1 cellular context compared by ENCODE assay signal in the genomic region with DNA sequence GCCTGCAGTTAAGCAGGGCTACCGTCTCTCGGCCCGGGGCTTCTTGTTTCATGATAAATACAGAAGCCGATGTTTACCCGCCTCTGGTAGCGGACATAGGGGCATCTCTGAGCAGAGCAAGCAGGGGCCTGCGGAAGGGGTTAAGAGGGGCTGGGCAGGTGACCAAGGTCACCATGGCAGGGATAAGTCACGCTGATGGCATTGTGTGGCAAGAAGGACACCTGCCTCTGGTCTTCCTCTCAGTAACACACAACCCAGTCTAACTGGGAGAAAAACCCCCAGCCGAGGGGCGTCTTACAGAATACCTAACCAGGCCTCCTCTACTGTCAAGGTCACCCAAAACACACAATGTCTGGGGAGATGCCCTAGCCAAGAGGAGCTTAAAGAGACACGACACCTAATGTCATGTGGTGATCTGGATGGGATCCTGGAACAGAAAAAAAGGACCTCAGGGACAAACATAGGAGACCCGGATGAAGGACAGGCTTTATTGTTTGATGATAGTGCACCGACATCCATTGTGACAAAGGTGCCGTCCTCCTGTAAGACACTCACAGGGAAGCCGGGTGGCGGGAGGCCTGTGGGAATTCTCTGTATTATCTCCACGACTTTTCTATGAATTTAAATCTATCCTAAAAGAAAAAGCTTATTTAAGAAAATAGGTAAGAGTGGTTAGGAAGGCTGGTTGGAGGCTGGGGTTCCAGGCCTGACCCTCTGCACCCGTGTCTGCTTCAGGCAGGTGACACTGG.
TF ChIP-seq lines count a peak whose summit lies in the region.

No MANE protein-coding gene starts in this region.

TF ChIP-seq in HepG2, 621 proteins besides CTCF, POLR2A, EP300 and RAD21 (continued from another document and continues in another):
- TF ChIP-seq NAIF1 (CRISPR knock-in tag; IDR thresholded peaks at IDR 0.05; ENCODE audit: borderline replicate concordance) (no peak), PCBP2 (optimal IDR thresholded peaks at IDR 0.05; ENCODE audit: low read depth, low read length, poor library complexity, severe bottlenecking) (no peak), ZNF33A (CRISPR knock-in tag; IDR thresholded peaks at IDR 0.05; ENCODE audit: borderline replicate concordance) (no peak), EHMT2 (IDR thresholded peaks at IDR 0.05; ENCODE audit: borderline replicate concordance, low read depth, low read length) (no peak), SRF (IDR thresholded peaks at IDR 0.05; ENCODE audit: low read depth, low read length) (no peak), ZNF713 (CRISPR knock-in tag; IDR thresholded peaks at IDR 0.05) (no peak), RBM22 (optimal IDR thresholded peaks at IDR 0.05; ENCODE audit: low read length) (peak; percentile 94), ZKSCAN8 (CRISPR knock-in tag; IDR thresholded peaks at IDR 0.05; ENCODE audit: borderline replicate concordance) (no peak), ZNF607 (CRISPR knock-in tag; IDR thresholded peaks at IDR 0.05; ENCODE audit: borderline replicate concordance) (no peak), ZNF782 (CRISPR knock-in tag; IDR thresholded peaks at IDR 0.05; ENCODE audit: borderline replicate concordance) (no peak), MZF1 (CRISPR knock-in tag; IDR thresholded peaks at IDR 0.05; ENCODE audit: borderline replicate concordance) (no peak), ZFY (CRISPR knock-in tag; IDR thresholded peaks at IDR 0.05) (no peak), KDM3A (CRISPR knock-in tag; IDR thresholded peaks at IDR 0.05; ENCODE audit: low read depth) (no peak; the same call in 1 of the 2 replicates), ZSCAN20 (CRISPR knock-in tag; IDR thresholded peaks at IDR 0.05; ENCODE audit: borderline replicate concordance) (no peak), NR2F1 (CRISPR knock-in tag; IDR thresholded peaks at IDR 0.05) (peak in 1 of 2 experiments; percentile 65; a peak in 2 of 4 replicates), SRY (CRISPR knock-in tag; IDR thresholded peaks at IDR 0.05) (no peak), ELF4 (CRISPR knock-in tag; IDR thresholded peaks at IDR 0.05; ENCODE audit: borderline replicate concordance) (no peak), GABPA (IDR thresholded peaks at IDR 0.05; ENCODE audit: low read depth, low read length) (no peak), GABPA (CRISPR knock-in tag; IDR thresholded peaks at IDR 0.05; ENCODE audit: low read depth) (no peak), ZNF569 (CRISPR knock-in tag; IDR thresholded peaks at IDR 0.05; ENCODE audit: borderline replicate concordance) (0 out of 2 replicates have a peak, but pooled peaks have one; percentile 43), ZNF567 (CRISPR knock-in tag; IDR thresholded peaks at IDR 0.05; ENCODE audit: borderline replicate concordance) (no peak), ZNF333 (CRISPR knock-in tag; IDR thresholded peaks at IDR 0.05; ENCODE audit: borderline replicate concordance) (no peak), ZFP37 (CRISPR knock-in tag; IDR thresholded peaks at IDR 0.05; ENCODE audit: borderline replicate concordance) (no peak), GTF3A (CRISPR knock-in tag; conservative IDR thresholded peaks at IDR 0.05) (no peak), ADNP (CRISPR knock-in tag; IDR thresholded peaks at IDR 0.05) (no peak)
- TF ChIP-seq, protein P1, sequence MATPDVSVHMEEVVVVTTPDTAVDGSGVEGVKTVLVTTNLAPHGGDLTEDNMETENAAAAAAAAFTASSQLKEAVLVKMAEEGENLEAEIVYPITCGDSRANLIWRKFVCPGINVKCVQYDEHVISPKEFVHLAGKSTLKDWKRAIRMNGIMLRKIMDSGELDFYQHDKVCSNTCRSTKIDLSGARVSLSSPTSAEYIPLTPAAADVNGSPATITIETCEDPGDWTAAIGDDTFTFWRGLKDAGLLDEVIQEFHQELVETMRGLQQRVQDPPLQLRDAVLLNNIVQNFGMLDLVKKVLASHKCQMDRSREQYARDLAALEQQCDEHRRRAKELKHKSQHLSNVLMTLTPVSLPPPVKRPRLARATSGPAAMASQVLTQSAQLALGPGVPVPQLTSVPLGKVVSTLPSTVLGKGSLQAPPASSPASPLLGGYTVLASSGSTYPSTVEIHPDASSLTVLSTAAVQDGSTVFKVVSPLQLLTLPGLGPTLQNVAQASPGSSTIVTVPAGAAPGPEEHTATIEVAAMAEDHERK (CRISPR knock-in tag; IDR thresholded peaks at IDR 0.05; ENCODE audit: low read depth): no peak
- TF ChIP-seq, protein P2, sequence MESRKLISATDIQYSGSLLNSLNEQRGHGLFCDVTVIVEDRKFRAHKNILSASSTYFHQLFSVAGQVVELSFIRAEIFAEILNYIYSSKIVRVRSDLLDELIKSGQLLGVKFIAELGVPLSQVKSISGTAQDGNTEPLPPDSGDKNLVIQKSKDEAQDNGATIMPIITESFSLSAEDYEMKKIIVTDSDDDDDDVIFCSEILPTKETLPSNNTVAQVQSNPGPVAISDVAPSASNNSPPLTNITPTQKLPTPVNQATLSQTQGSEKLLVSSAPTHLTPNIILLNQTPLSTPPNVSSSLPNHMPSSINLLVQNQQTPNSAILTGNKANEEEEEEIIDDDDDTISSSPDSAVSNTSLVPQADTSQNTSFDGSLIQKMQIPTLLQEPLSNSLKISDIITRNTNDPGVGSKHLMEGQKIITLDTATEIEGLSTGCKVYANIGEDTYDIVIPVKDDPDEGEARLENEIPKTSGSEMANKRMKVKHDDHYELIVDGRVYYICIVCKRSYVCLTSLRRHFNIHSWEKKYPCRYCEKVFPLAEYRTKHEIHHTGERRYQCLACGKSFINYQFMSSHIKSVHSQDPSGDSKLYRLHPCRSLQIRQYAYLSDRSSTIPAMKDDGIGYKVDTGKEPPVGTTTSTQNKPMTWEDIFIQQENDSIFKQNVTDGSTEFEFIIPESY (CRISPR knock-in tag; IDR thresholded peaks at IDR 0.05): peak; percentile 62
- TF ChIP-seq, protein P3, sequence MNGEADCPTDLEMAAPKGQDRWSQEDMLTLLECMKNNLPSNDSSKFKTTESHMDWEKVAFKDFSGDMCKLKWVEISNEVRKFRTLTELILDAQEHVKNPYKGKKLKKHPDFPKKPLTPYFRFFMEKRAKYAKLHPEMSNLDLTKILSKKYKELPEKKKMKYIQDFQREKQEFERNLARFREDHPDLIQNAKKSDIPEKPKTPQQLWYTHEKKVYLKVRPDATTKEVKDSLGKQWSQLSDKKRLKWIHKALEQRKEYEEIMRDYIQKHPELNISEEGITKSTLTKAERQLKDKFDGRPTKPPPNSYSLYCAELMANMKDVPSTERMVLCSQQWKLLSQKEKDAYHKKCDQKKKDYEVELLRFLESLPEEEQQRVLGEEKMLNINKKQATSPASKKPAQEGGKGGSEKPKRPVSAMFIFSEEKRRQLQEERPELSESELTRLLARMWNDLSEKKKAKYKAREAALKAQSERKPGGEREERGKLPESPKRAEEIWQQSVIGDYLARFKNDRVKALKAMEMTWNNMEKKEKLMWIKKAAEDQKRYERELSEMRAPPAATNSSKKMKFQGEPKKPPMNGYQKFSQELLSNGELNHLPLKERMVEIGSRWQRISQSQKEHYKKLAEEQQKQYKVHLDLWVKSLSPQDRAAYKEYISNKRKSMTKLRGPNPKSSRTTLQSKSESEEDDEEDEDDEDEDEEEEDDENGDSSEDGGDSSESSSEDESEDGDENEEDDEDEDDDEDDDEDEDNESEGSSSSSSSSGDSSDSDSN (CRISPR knock-in tag; IDR thresholded peaks at IDR 0.05): no peak; the same call in 1 of the 2 replicates
- TF ChIP-seq, protein P4, sequence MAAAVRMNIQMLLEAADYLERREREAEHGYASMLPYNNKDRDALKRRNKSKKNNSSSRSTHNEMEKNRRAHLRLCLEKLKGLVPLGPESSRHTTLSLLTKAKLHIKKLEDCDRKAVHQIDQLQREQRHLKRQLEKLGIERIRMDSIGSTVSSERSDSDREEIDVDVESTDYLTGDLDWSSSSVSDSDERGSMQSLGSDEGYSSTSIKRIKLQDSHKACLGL (CRISPR knock-in tag; IDR thresholded peaks at IDR 0.05): no peak
- TF ChIP-seq, protein P5, sequence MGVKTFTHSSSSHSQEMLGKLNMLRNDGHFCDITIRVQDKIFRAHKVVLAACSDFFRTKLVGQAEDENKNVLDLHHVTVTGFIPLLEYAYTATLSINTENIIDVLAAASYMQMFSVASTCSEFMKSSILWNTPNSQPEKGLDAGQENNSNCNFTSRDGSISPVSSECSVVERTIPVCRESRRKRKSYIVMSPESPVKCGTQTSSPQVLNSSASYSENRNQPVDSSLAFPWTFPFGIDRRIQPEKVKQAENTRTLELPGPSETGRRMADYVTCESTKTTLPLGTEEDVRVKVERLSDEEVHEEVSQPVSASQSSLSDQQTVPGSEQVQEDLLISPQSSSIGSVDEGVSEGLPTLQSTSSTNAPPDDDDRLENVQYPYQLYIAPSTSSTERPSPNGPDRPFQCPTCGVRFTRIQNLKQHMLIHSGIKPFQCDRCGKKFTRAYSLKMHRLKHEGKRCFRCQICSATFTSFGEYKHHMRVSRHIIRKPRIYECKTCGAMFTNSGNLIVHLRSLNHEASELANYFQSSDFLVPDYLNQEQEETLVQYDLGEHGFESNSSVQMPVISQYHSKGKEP (CRISPR knock-in tag; IDR thresholded peaks at IDR 0.05): no peak
- TF ChIP-seq, protein P6, sequence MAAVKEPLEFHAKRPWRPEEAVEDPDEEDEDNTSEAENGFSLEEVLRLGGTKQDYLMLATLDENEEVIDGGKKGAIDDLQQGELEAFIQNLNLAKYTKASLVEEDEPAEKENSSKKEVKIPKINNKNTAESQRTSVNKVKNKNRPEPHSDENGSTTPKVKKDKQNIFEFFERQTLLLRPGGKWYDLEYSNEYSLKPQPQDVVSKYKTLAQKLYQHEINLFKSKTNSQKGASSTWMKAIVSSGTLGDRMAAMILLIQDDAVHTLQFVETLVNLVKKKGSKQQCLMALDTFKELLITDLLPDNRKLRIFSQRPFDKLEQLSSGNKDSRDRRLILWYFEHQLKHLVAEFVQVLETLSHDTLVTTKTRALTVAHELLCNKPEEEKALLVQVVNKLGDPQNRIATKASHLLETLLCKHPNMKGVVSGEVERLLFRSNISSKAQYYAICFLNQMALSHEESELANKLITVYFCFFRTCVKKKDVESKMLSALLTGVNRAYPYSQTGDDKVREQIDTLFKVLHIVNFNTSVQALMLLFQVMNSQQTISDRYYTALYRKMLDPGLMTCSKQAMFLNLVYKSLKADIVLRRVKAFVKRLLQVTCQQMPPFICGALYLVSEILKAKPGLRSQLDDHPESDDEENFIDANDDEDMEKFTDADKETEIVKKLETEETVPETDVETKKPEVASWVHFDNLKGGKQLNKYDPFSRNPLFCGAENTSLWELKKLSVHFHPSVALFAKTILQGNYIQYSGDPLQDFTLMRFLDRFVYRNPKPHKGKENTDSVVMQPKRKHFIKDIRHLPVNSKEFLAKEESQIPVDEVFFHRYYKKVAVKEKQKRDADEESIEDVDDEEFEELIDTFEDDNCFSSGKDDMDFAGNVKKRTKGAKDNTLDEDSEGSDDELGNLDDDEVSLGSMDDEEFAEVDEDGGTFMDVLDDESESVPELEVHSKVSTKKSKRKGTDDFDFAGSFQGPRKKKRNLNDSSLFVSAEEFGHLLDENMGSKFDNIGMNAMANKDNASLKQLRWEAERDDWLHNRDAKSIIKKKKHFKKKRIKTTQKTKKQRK (IDR thresholded peaks at IDR 0.05; ENCODE audit: low read length): no peak
- TF ChIP-seq, protein P7, sequence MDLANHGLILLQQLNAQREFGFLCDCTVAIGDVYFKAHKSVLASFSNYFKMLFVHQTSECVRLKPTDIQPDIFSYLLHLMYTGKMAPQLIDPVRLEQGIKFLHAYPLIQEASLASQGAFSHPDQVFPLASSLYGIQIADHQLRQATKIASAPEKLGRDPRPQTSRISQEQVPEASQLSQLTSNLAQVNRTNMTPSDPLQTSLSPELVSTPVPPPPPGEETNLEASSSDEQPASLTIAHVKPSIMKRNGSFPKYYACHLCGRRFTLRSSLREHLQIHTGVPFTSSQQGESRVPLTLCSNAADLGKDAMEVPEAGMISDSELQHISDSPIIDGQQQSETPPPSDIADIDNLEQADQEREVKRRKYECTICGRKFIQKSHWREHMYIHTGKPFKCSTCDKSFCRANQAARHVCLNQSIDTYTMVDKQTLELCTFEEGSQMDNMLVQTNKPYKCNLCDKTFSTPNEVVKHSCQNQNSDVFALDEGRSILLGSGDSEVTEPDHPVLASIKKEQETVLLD (CRISPR knock-in tag; IDR thresholded peaks at IDR 0.05; ENCODE audit: low read depth): 0 out of 2 replicates have a peak, but pooled peaks have one; percentile 19
- TF ChIP-seq, protein P8, sequence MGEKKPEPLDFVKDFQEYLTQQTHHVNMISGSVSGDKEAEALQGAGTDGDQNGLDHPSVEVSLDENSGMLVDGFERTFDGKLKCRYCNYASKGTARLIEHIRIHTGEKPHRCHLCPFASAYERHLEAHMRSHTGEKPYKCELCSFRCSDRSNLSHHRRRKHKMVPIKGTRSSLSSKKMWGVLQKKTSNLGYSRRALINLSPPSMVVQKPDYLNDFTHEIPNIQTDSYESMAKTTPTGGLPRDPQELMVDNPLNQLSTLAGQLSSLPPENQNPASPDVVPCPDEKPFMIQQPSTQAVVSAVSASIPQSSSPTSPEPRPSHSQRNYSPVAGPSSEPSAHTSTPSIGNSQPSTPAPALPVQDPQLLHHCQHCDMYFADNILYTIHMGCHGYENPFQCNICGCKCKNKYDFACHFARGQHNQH (CRISPR knock-in tag; IDR thresholded peaks at IDR 0.05): no peak
- TF ChIP-seq, protein P9, sequence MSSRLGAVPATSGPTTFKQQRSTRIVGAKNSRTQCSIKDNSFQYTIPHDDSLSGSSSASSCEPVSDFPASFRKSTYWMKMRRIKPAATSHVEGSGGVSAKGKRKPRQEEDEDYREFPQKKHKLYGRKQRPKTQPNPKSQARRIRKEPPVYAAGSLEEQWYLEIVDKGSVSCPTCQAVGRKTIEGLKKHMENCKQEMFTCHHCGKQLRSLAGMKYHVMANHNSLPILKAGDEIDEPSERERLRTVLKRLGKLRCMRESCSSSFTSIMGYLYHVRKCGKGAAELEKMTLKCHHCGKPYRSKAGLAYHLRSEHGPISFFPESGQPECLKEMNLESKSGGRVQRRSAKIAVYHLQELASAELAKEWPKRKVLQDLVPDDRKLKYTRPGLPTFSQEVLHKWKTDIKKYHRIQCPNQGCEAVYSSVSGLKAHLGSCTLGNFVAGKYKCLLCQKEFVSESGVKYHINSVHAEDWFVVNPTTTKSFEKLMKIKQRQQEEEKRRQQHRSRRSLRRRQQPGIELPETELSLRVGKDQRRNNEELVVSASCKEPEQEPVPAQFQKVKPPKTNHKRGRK (CRISPR knock-in tag; IDR thresholded peaks at IDR 0.05): no peak
- TF ChIP-seq, protein P10, sequence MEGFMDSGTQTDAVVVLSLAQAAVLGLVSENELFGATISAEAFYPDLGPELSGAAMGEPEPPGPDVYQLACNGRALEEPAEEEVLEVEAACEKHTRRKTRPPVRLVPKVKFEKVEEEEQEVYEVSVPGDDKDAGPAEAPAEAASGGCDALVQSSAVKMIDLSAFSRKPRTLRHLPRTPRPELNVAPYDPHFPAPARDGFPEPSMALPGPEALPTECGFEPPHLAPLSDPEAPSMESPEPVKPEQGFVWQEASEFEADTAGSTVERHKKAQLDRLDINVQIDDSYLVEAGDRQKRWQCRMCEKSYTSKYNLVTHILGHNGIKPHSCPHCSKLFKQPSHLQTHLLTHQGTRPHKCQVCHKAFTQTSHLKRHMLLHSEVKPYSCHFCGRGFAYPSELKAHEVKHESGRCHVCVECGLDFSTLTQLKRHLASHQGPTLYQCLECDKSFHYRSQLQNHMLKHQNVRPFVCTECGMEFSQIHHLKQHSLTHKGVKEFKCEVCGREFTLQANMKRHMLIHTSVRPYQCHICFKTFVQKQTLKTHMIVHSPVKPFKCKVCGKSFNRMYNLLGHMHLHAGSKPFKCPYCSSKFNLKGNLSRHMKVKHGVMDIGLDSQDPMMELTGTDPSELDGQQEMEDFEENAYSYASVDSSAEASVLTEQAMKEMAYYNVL (CRISPR knock-in tag; IDR thresholded peaks at IDR 0.05; ENCODE audit: borderline replicate concordance): no peak
